Comparison of ENCODE assay signal across 9 cellular contexts in genomic region chr15:88636654-88637053, GRCh38. TPM values are rescaled to one million over a fixed set of nuclear protein-coding genes. Genes with fewer than 3 reads are reported as not detected.
A peak's percentile ranks its signal among the peaks of the same experiment; 100 is the strongest.
DNase-seq lines count a peak whose midpoint lies in the region; ATAC-seq, FAIRE-seq and TF ChIP-seq lines count a peak whose summit lies in the region.
"Had no signal": no experiment of that assay in that cellular context is flagged by ENCODE, and none has a peak within 500 bp of the region (broad histone marks: within the 10 kb centered on the region; RNA-seq: fewer than 3 reads in every experiment).

No MANE protein-coding gene starts in this region.

- ATAC-seq in GM19035 (IDR thresholded peaks at IDR 0.05; ENCODE audit: unreplicated experiment) (no peak), HG03571 (IDR thresholded peaks at IDR 0.05; ENCODE audit: unreplicated experiment) (no peak)
- ATAC-seq: left lung had no signal

- no peak for TF ChIP-seq POLR2A in endothelial cell of umbilical vein (IDR thresholded peaks at IDR 0.05; ENCODE audit: low read depth, low read length)

- no peak overlapping the region for H3K9ac ChIP-seq in endothelial cell of umbilical vein (replicated peaks; ENCODE audit: extremely low read depth, insufficient read depth, low read length)

- intact Hi-C loops in PC-9 (cut with micrococcal nuclease; ENCODE audit: unreplicated experiment) (no loop called here), endothelial cell of umbilical vein (cut with micrococcal nuclease) (no loop called here)

- FAIRE-seq in endothelial cell of umbilical vein (lab: Jason Lieb, UNC), result no peak
- FAIRE-seq in small intestine (lab: Jason Lieb, UNC), result no peak

- no peaks in the 10 kb centered on the region for H3K9me1 ChIP-seq in endothelial cell of umbilical vein (replicated peaks; ENCODE audit: control insufficient read depth, extremely low read depth, insufficient read depth, low read length)

- H3K4me3 ChIP-seq in PC-9 (0 out of 2 replicates have a peak overlapping the region, but pooled peaks have one; percentile 6), endothelial cell of umbilical vein (replicated peaks in 1 of 3; ENCODE audit: insufficient read depth in 1 of 3, low read depth in 1 of 3, low read length in 3 of 3) (no peak overlapping the region), small intestine (ENCODE audit: low read depth in 1 of 2, low read length in 2 of 2) (no peak overlapping the region)
- H3K4me3 ChIP-seq: left lung had no signal

- TF ChIP-seq CTCF in PC-9 (conservative IDR thresholded peaks at IDR 0.05) (no peak), endothelial cell of umbilical vein (IDR thresholded peaks at IDR 0.05; ENCODE audit: extremely low read depth in 1 of 2, insufficient read depth in 1 of 2, low read depth in 1 of 2, low read length in 2 of 2) (no peak)

- H3K36me3 ChIP-seq in PC-9 (ENCODE audit: low read depth), result no peaks in the 10 kb centered on the region
- peaks cover 3 to 4% of the 10 kb centered on the region in 2 experiments for H3K36me3 ChIP-seq in endothelial cell of umbilical vein (ENCODE audit: control insufficient read depth in 2 of 2, extremely low read depth in 1 of 2, insufficient read depth in 2 of 2, low read length in 2 of 2)
- no peaks in the 10 kb centered on the region for H3K36me3 ChIP-seq in small intestine (ENCODE audit: control insufficient read depth in 2 of 2, insufficient read depth in 2 of 2, low read length in 2 of 2)

- 81 to 89% (median 86%) methylated on average over 5 of the region's 5 CpGs for WGBS in small intestine, 3 donors

- peak; percentile 36 for DNase-seq in EL
- DNase-seq in PC-9, result no peak
- DNase-seq in endothelial cell of umbilical vein (ENCODE audit: low read depth, low spot score), result no peak
- no peak for DNase-seq in small intestine
- no peak for DNase-seq in ACHN
- DNase-seq: left lung, NCI-H187 had no signal

- CTCF ChIA-PET in PC-9 (lab: Charles Lee), result no interaction called here
- CTCF ChIA-PET in endothelial cell of umbilical vein (lab: Charles Lee), result no interaction called here

- H3K4me1 ChIP-seq in PC-9 (replicated peaks; ENCODE audit: insufficient read depth) (peaks cover 29% of the 10 kb centered on the region), endothelial cell of umbilical vein (ENCODE audit: control insufficient read depth, extremely low read depth, insufficient read depth, low read length) (peaks cover 21% of the 10 kb centered on the region), small intestine (ENCODE audit: control insufficient read depth in 2 of 2, insufficient read depth in 1 of 2, low read depth in 1 of 2, low read length in 1 of 2) (peaks cover 12 to 18% of the 10 kb centered on the region in 2 donors)

- peaks cover 17% of the 10 kb centered on the region for H3F3A ChIP-seq in PC-9 (ENCODE audit: insufficient read depth, low read depth)

- H4K20me1 ChIP-seq in PC-9 (ENCODE audit: insufficient read depth) (no peaks in the 10 kb centered on the region), endothelial cell of umbilical vein (replicated peaks; ENCODE audit: control insufficient read depth, extremely low read depth, insufficient read depth, low read length) (no peaks in the 10 kb centered on the region)

- 0 out of 2 replicates have a peak overlapping the region, but pooled peaks have one; percentile 46 for H2AFZ ChIP-seq in PC-9
- H2AFZ ChIP-seq in endothelial cell of umbilical vein (ENCODE audit: low read depth, low read length), result no peak overlapping the region

- H3K79me2 ChIP-seq in PC-9 (ENCODE audit: low read depth) (no peaks in the 10 kb centered on the region), endothelial cell of umbilical vein (ENCODE audit: control insufficient read depth, insufficient read depth, low read length) (peaks cover 5% of the 10 kb centered on the region)

- H3K27ac ChIP-seq in PC-9 (peak overlapping the region; percentile 30; the same call in 1 of the 2 replicates), endothelial cell of umbilical vein (ENCODE audit: insufficient read depth, low read depth, low read length) (no peak overlapping the region), small intestine (ENCODE audit: low read depth in 1 of 2, low read length in 1 of 2) (peak overlapping the region; percentile 98 to 100)

- BruUV-seq in PC-9 (replicated peaks; lab: Mats Ljungman, UMichigan) (no TSS peak), endothelial cell of umbilical vein (replicated peaks; lab: Mats Ljungman, UMichigan) (no TSS peak)

- POLR2A ChIA-PET in PC-9 (lab: Charles Lee; ENCODE audit: unreplicated experiment) (no interaction called here), endothelial cell of umbilical vein (lab: Charles Lee) (no interaction called here)

- dilution Hi-C loops in endothelial cell of umbilical vein (cut with MboI; ENCODE audit: extremely low pct_ligation_motif_present, low sequenced_read_pairs), result no loop called here

- H3K9me3 ChIP-seq in PC-9 (ENCODE audit: insufficient read depth, low read depth) (no peaks in the 10 kb centered on the region), endothelial cell of umbilical vein (replicated peaks; ENCODE audit: control insufficient read depth, insufficient read depth, low read length) (no peaks in the 10 kb centered on the region), small intestine (ENCODE audit: control insufficient read depth, low read depth) (no peaks in the 10 kb centered on the region)
- H3K9me3 ChIP-seq: left lung had no signal

- H3K27me3 ChIP-seq in PC-9 (ENCODE audit: insufficient read depth, low read depth), result no peaks in the 10 kb centered on the region
- no peaks in the 10 kb centered on the region for H3K27me3 ChIP-seq in endothelial cell of umbilical vein (ENCODE audit: control insufficient read depth in 2 of 2, insufficient read depth in 2 of 2, low read length in 2 of 2)
- H3K27me3 ChIP-seq in small intestine (ENCODE audit: control insufficient read depth in 2 of 2, insufficient read depth in 2 of 2, low read length in 2 of 2), result no peaks in the 10 kb centered on the region
- H3K27me3 ChIP-seq: left lung had no signal

- H3K4me2 ChIP-seq in PC-9, result peak overlapping the region; percentile 62
- H3K4me2 ChIP-seq in endothelial cell of umbilical vein (ENCODE audit: insufficient read depth, low read length), result no peak overlapping the region

- H3K9me2 ChIP-seq in PC-9 (ENCODE audit: insufficient read depth), result no peaks in the 10 kb centered on the region

- in situ Hi-C loops in ACHN (cut with HindIII; ENCODE audit: low pct_ligation_motif_present, low pct_unique_long_range_greater_than_20kb, low sequenced_read_pairs), result no loop called here

TF ChIP-seq in endothelial cell of umbilical vein, 7 proteins besides CTCF, POLR2A, EP300 and RAD21:
- no peak for TF ChIP-seq JUN (IDR thresholded peaks at IDR 0.05; ENCODE audit: borderline replicate concordance, insufficient read depth, insufficient read length, low read depth)
- TF ChIP-seq POLR2AphosphoS5 (IDR thresholded peaks at IDR 0.05; ENCODE audit: insufficient read depth, low read depth, low read length), result peak; percentile 3
TF ChIP-seq in endothelial cell of umbilical vein: peak in this region for 1.

RNA-seq across cellular contexts. Expression of gene ISG20, which starts 2.2 kb away (rescaled TPM):
- total RNA-seq in PC-9 (2021) (2.5 and 5.2 TPM in 2 replicates), endothelial cell of umbilical vein (5.4 and 6.4 TPM in 2 replicates)
- polyA plus RNA-seq in endothelial cell of umbilical vein (7.5 and 9.0 TPM in 2 replicates), small intestine (100 to 1,000 TPM in 2 of 3 donors, 10 to 100 TPM in 1; 64.5 to 434 (median 132) TPM)
- polyA plus RNA-seq in endothelial cell of umbilical vein (2011; cell fraction: cytosol; rRNA removed), result 5.5 and 6.0 TPM in 2 replicates
- 5.0 and 5.1 TPM in 2 replicates for polyA plus RNA-seq in endothelial cell of umbilical vein (2011; cell fraction: nucleus; rRNA removed)
- 8.6 and 9.9 TPM in 2 replicates for polyA plus RNA-seq in endothelial cell of umbilical vein (2012)
- polyA minus RNA-seq in endothelial cell of umbilical vein, result 4.7 and 6.4 TPM in 2 replicates
- polyA minus RNA-seq in endothelial cell of umbilical vein (2011; cell fraction: cytosol; rRNA and poly(A)+ RNA removed), result 2.7 TPM
- 11.3 and 15.8 TPM in 2 replicates for polyA minus RNA-seq in endothelial cell of umbilical vein (2011; cell fraction: nucleus; rRNA and poly(A)+ RNA removed)

RNA-seq across cellular contexts. Expression of gene AEN, which starts 15.5 kb away (rescaled TPM):
- total RNA-seq in PC-9 (2021), result 6.7 and 7.8 TPM in 2 replicates
- total RNA-seq in endothelial cell of umbilical vein, result 35.6 and 38.3 TPM in 2 replicates
- 31.6 and 34.2 TPM in 2 replicates for polyA plus RNA-seq in endothelial cell of umbilical vein
- 30.4 and 33.1 TPM in 2 replicates for polyA plus RNA-seq in endothelial cell of umbilical vein (2011; cell fraction: cytosol; rRNA removed)
- 71.6 and 79.4 TPM in 2 replicates for polyA plus RNA-seq in endothelial cell of umbilical vein (2011; cell fraction: nucleus; rRNA removed)
- 24.7 and 28.5 TPM in 2 replicates for polyA plus RNA-seq in endothelial cell of umbilical vein (2012)
- 40.9 and 53.8 TPM in 2 replicates for polyA minus RNA-seq in endothelial cell of umbilical vein
- polyA minus RNA-seq in endothelial cell of umbilical vein (2011; cell fraction: cytosol; rRNA and poly(A)+ RNA removed), result 33.0 TPM
- polyA minus RNA-seq in endothelial cell of umbilical vein (2011; cell fraction: nucleus; rRNA and poly(A)+ RNA removed), result 51.5 and 84.7 TPM in 2 replicates
- polyA plus RNA-seq in small intestine, result 10 to 100 TPM in 2 of 3 donors, 1 to 10 TPM in 1; 5.4 to 16.8 (median 14.4) TPM
